ENCODE assay signal across 2 cellular contexts in genomic region chr19:29663861-29664752, GRCh38.
TF ChIP-seq lines count a peak whose summit lies in the region.

No MANE protein-coding gene starts in this region.

TF ChIP-seq in HCT116, 20 proteins besides CTCF, POLR2A, EP300 and RAD21:
- TF ChIP-seq FOSL1 (IDR thresholded peaks at IDR 0.05; ENCODE audit: low read depth) (no peak), CBX3 (IDR thresholded peaks at IDR 0.05; ENCODE audit: low read depth) (no peak), POLR2AphosphoS5 (IDR thresholded peaks at IDR 0.05; ENCODE audit: low read depth, low read length) (no peak), EZH2 (IDR thresholded peaks at IDR 0.05) (no peak), REST (IDR thresholded peaks at IDR 0.05; ENCODE audit: low read depth) (no peak), TCF7L2 (IDR thresholded peaks at IDR 0.05; ENCODE audit: borderline replicate concordance, extremely low read depth, insufficient read depth, insufficient read length) (no peak), EGR1 (IDR thresholded peaks at IDR 0.05; ENCODE audit: low read depth) (no peak), ELF1 (IDR thresholded peaks at IDR 0.05; ENCODE audit: borderline replicate concordance, low read depth) (no peak), ZNF274 (IDR thresholded peaks at IDR 0.05; ENCODE audit: low read depth, low read length) (no peak), JUND (IDR thresholded peaks at IDR 0.05) (no peak), EZH2phosphoT487 (IDR thresholded peaks at IDR 0.05; ENCODE audit: borderline replicate concordance) (no peak), SRF (IDR thresholded peaks at IDR 0.05; ENCODE audit: low read depth) (no peak), ZFX (IDR thresholded peaks at IDR 0.05) (no peak), SIN3A (IDR thresholded peaks at IDR 0.05; ENCODE audit: low read depth) (no peak), YY1 (IDR thresholded peaks at IDR 0.05; ENCODE audit: extremely low read depth, insufficient replicate concordance, low read depth, low read length) (no peak), CEBPB (IDR thresholded peaks at IDR 0.05; ENCODE audit: low read depth) (no peak)
- TF ChIP-seq, protein P1, sequence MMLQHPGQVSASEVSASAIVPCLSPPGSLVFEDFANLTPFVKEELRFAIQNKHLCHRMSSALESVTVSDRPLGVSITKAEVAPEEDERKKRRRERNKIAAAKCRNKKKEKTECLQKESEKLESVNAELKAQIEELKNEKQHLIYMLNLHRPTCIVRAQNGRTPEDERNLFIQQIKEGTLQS (IDR thresholded peaks at IDR 0.05) = no peak

TF ChIP-seq in K562, 482 proteins besides CTCF, POLR2A, EP300 and RAD21 (continues in another document):
- TF ChIP-seq DIDO1 (tag; IDR thresholded peaks at IDR 0.05; ENCODE audit: low read depth) = no peak
- no peak for TF ChIP-seq STAT5A (IDR thresholded peaks at IDR 0.05; ENCODE audit: borderline replicate concordance, low read length)
- TF ChIP-seq MAFF (IDR thresholded peaks at IDR 0.05; ENCODE audit: low read length) = no peak
- TF ChIP-seq, protein P2, sequence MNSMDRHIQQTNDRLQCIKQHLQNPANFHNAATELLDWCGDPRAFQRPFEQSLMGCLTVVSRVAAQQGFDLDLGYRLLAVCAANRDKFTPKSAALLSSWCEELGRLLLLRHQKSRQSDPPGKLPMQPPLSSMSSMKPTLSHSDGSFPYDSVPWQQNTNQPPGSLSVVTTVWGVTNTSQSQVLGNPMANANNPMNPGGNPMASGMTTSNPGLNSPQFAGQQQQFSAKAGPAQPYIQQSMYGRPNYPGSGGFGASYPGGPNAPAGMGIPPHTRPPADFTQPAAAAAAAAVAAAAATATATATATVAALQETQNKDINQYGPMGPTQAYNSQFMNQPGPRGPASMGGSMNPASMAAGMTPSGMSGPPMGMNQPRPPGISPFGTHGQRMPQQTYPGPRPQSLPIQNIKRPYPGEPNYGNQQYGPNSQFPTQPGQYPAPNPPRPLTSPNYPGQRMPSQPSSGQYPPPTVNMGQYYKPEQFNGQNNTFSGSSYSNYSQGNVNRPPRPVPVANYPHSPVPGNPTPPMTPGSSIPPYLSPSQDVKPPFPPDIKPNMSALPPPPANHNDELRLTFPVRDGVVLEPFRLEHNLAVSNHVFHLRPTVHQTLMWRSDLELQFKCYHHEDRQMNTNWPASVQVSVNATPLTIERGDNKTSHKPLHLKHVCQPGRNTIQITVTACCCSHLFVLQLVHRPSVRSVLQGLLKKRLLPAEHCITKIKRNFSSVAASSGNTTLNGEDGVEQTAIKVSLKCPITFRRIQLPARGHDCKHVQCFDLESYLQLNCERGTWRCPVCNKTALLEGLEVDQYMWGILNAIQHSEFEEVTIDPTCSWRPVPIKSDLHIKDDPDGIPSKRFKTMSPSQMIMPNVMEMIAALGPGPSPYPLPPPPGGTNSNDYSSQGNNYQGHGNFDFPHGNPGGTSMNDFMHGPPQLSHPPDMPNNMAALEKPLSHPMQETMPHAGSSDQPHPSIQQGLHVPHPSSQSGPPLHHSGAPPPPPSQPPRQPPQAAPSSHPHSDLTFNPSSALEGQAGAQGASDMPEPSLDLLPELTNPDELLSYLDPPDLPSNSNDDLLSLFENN (IDR thresholded peaks at IDR 0.05; ENCODE audit: low read depth in 2 of 2, low read length in 2 of 2) = no peak
- TF ChIP-seq TAF15 (IDR thresholded peaks at IDR 0.05; ENCODE audit: low read depth, low read length) = no peak
- TF ChIP-seq RAD51 (IDR thresholded peaks at IDR 0.05; ENCODE audit: borderline replicate concordance, low read depth) = no peak
- no peak for TF ChIP-seq KAT7 (CRISPR knock-in tag; IDR thresholded peaks at IDR 0.05; ENCODE audit: borderline replicate concordance)
- TF ChIP-seq MTA2 (IDR thresholded peaks at IDR 0.05; ENCODE audit: low read depth) = no peak
- no peak for TF ChIP-seq ZNF175 (CRISPR knock-in tag; IDR thresholded peaks at IDR 0.05; ENCODE audit: low read depth)
- no peak for TF ChIP-seq ZBTB40 (IDR thresholded peaks at IDR 0.05)
- TF ChIP-seq ZBTB40 (CRISPR knock-in tag; IDR thresholded peaks at IDR 0.05) = no peak
- TF ChIP-seq ZNF311 (CRISPR knock-in tag; IDR thresholded peaks at IDR 0.05) = no peak
- TF ChIP-seq PHF21A (IDR thresholded peaks at IDR 0.05; ENCODE audit: borderline replicate concordance, low read depth) = no peak
- TF ChIP-seq MAFK (IDR thresholded peaks at IDR 0.05; ENCODE audit: low read length) = no peak
- no peak for TF ChIP-seq ZC3H11A (IDR thresholded peaks at IDR 0.05; ENCODE audit: low read depth, low read length)
- no peak for TF ChIP-seq ZNF184 (CRISPR knock-in tag; IDR thresholded peaks at IDR 0.05)
- no peak for TF ChIP-seq HDGF (IDR thresholded peaks at IDR 0.05)
- TF ChIP-seq KDM1A (IDR thresholded peaks at IDR 0.05) = no peak
- TF ChIP-seq, protein P3, sequence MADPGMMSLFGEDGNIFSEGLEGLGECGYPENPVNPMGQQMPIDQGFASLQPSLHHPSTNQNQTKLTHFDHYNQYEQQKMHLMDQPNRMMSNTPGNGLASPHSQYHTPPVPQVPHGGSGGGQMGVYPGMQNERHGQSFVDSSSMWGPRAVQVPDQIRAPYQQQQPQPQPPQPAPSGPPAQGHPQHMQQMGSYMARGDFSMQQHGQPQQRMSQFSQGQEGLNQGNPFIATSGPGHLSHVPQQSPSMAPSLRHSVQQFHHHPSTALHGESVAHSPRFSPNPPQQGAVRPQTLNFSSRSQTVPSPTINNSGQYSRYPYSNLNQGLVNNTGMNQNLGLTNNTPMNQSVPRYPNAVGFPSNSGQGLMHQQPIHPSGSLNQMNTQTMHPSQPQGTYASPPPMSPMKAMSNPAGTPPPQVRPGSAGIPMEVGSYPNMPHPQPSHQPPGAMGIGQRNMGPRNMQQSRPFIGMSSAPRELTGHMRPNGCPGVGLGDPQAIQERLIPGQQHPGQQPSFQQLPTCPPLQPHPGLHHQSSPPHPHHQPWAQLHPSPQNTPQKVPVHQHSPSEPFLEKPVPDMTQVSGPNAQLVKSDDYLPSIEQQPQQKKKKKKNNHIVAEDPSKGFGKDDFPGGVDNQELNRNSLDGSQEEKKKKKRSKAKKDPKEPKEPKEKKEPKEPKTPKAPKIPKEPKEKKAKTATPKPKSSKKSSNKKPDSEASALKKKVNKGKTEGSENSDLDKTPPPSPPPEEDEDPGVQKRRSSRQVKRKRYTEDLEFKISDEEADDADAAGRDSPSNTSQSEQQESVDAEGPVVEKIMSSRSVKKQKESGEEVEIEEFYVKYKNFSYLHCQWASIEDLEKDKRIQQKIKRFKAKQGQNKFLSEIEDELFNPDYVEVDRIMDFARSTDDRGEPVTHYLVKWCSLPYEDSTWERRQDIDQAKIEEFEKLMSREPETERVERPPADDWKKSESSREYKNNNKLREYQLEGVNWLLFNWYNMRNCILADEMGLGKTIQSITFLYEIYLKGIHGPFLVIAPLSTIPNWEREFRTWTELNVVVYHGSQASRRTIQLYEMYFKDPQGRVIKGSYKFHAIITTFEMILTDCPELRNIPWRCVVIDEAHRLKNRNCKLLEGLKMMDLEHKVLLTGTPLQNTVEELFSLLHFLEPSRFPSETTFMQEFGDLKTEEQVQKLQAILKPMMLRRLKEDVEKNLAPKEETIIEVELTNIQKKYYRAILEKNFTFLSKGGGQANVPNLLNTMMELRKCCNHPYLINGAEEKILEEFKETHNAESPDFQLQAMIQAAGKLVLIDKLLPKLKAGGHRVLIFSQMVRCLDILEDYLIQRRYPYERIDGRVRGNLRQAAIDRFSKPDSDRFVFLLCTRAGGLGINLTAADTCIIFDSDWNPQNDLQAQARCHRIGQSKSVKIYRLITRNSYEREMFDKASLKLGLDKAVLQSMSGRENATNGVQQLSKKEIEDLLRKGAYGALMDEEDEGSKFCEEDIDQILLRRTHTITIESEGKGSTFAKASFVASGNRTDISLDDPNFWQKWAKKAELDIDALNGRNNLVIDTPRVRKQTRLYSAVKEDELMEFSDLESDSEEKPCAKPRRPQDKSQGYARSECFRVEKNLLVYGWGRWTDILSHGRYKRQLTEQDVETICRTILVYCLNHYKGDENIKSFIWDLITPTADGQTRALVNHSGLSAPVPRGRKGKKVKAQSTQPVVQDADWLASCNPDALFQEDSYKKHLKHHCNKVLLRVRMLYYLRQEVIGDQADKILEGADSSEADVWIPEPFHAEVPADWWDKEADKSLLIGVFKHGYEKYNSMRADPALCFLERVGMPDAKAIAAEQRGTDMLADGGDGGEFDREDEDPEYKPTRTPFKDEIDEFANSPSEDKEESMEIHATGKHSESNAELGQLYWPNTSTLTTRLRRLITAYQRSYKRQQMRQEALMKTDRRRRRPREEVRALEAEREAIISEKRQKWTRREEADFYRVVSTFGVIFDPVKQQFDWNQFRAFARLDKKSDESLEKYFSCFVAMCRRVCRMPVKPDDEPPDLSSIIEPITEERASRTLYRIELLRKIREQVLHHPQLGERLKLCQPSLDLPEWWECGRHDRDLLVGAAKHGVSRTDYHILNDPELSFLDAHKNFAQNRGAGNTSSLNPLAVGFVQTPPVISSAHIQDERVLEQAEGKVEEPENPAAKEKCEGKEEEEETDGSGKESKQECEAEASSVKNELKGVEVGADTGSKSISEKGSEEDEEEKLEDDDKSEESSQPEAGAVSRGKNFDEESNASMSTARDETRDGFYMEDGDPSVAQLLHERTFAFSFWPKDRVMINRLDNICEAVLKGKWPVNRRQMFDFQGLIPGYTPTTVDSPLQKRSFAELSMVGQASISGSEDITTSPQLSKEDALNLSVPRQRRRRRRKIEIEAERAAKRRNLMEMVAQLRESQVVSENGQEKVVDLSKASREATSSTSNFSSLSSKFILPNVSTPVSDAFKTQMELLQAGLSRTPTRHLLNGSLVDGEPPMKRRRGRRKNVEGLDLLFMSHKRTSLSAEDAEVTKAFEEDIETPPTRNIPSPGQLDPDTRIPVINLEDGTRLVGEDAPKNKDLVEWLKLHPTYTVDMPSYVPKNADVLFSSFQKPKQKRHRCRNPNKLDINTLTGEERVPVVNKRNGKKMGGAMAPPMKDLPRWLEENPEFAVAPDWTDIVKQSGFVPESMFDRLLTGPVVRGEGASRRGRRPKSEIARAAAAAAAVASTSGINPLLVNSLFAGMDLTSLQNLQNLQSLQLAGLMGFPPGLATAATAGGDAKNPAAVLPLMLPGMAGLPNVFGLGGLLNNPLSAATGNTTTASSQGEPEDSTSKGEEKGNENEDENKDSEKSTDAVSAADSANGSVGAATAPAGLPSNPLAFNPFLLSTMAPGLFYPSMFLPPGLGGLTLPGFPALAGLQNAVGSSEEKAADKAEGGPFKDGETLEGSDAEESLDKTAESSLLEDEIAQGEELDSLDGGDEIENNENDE (IDR thresholded peaks at IDR 0.05; ENCODE audit: low read depth, low read length) = no peak
- TF ChIP-seq ZFP36 (IDR thresholded peaks at IDR 0.05; ENCODE audit: low read depth, low read length, partially characterized antibody) = peak; percentile 21
- no peak for TF ChIP-seq FOSL1 (tag; conservative IDR thresholded peaks at IDR 0.05)
- TF ChIP-seq FUS (optimal IDR thresholded peaks at IDR 0.05; ENCODE audit: low read depth, low read length) = no peak
